In the genomic region with DNA sequence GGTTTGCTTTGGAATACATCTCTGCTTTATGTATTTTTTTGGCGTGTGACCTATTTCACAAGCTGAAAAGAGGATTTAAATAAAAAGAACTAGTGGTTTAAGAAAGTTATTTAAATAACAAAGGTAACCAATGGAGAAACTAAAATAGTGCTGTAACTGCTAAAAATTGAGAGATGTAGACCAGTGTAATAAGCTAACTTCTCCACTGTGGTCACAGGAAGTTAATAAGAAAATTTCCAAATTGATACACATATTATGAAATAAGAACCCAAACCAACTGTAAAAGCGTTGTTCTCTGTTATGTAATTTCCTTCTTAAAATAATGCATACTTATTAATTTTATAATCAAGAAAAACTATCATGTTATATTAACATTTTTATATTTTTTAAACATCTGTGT, we compare ENCODE assay signal across 20 cellular contexts.
"Had no signal": no experiment of that assay in that cellular context is flagged by ENCODE, and none has a peak within 500 bp of the region (broad histone marks: within the 10 kb centered on the region; RNA-seq: fewer than 3 reads in every experiment).

No MANE protein-coding gene starts in this region.

- H3K27ac ChIP-seq: ascending aorta, breast epithelium, tibial artery, uterus, VCaP had no signal

- ATAC-seq: left lung; mucosa of descending colon; naive thymus-derived CD8-positive, alpha-beta T cell; stimulated activated naive B cell treated with anti-CD40 and anti-IgM and Interleukin-4, amounts not matched to agents 10 μg/mL and 1 μg/mL and 100 μg/mL, for 72 hours had no signal

- H3K4me3 Mint-ChIP-seq: activated naive CD4-positive, alpha-beta T cell treated with anti-CD3 and anti-CD28 coated beads for 36 hours; naive thymus-derived CD8-positive, alpha-beta T cell; stimulated activated naive B cell treated with anti-CD40 and anti-IgM and Interleukin-4, amounts not matched to agents 10 μg/mL and 1 μg/mL and 100 μg/mL, for 72 hours had no signal

- H3K36me3 Mint-ChIP-seq: naive thymus-derived CD8-positive, alpha-beta T cell; stimulated activated naive B cell treated with anti-CD40 and anti-IgM and Interleukin-4, amounts not matched to agents 10 μg/mL and 1 μg/mL and 100 μg/mL, for 72 hours had no signal

- H3K4me3 ChIP-seq: ascending aorta, breast epithelium, left lung, mucosa of descending colon, tibial artery, uterus had no signal

- H3K4me1 Mint-ChIP-seq: naive thymus-derived CD8-positive, alpha-beta T cell; stimulated activated naive B cell treated with anti-CD40 and anti-IgM and Interleukin-4, amounts not matched to agents 10 μg/mL and 1 μg/mL and 100 μg/mL, for 72 hours had no signal

- H3K27me3 ChIP-seq: ascending aorta, breast epithelium, left lung, tibial artery, uterus had no signal

- H3K4me1 ChIP-seq: breast epithelium, uterus had no signal

- H3K27ac Mint-ChIP-seq: activated naive CD4-positive, alpha-beta T cell treated with anti-CD3 and anti-CD28 coated beads for 36 hours; activated T-helper 2 cell treated with anti-CD3 and anti-CD28 coated beads, Interferon-gamma antibody, Interleukin-2, Interleukin-4, amounts not matched to agents 10 μg/mL and 5 μg/mL and 100 μg/mL, durations not matched to agents 14 hours and 24 hours and 36 hours; naive thymus-derived CD8-positive, alpha-beta T cell; stimulated activated naive B cell treated with anti-CD40 and anti-IgM and Interleukin-4, amounts not matched to agents 10 μg/mL and 1 μg/mL and 100 μg/mL, for 72 hours had no signal

- H3K9me3 Mint-ChIP-seq: activated naive CD4-positive, alpha-beta T cell treated with anti-CD3 and anti-CD28 coated beads for 36 hours; activated T-helper 2 cell treated with anti-CD3 and anti-CD28 coated beads, Interferon-gamma antibody, Interleukin-2, Interleukin-4, amounts not matched to agents 10 μg/mL and 5 μg/mL and 100 μg/mL, durations not matched to agents 14 hours and 24 hours and 36 hours; naive thymus-derived CD8-positive, alpha-beta T cell had no signal

- H3K36me3 ChIP-seq: ascending aorta, breast epithelium, left lung, tibial artery, uterus had no signal

- H3K9me3 ChIP-seq: ascending aorta, breast epithelium, left lung, mucosa of descending colon, tibial artery, uterus had no signal

- DNase-seq: activated CD4-positive, alpha-beta T cell treated with anti-CD3 and anti-CD28 coated beads, Interleukin-2, amount 50 U/mL, for 48 hours; activated naive CD4-positive, alpha-beta T cell treated with anti-CD3 and anti-CD28 coated beads for 36 hours; activated T-cell treated with anti-CD3 and anti-CD28 coated beads, Interleukin-2, amount 50 U/mL, for 1 hour; dermis blood vessel endothelial cell; islet precursor cell; left lung; mammary epithelial cell; mucosa of descending colon; naive thymus-derived CD8-positive, alpha-beta T cell; posterior cingulate gyrus; retina; stimulated activated CD4-positive, alpha-beta T cell treated with anti-CD3 and anti-CD28 coated beads, Interleukin-4, amount 100 ng/mL, for 1 hour; stimulated activated naive B cell treated with anti-CD40 and anti-IgM and Interleukin-4, amounts not matched to agents 10 μg/mL and 1 μg/mL and 100 μg/mL, for 72 hours; T1000; tibial artery; uterus had no signal
